ENCODE assay signal across 22 cellular contexts in the genomic region with DNA sequence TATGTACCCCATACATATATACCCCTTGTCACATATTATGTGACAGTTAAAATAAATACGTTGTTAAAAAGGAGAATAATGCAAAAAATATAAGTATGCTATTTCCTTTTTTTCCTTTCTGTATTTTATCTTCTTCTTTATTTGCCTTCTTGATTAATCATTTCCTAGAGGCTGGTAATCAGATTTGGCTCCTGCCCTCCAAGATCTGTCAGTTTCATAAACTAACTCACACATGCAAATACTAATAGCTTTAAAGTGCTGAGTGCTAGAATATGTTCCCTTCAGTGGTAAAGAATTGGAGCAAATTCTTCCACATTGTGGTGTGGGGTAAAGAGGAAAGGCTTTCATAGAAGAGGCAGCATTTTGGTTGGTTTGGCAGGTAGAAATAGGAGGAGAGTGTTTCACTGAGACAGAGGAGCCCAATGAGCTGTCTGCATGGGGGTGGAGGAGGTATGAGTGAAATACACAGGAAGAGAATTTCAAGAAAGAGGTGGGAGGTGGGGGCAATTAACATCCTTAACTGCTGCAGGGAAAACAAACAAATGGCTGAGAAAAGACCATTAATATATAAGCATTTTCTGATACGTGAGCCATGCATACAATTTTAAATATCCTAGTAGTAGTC.
A peak's percentile ranks its signal among the peaks of the same experiment; 100 is the strongest.
DNase-seq lines count a peak whose midpoint lies in the region; FAIRE-seq and TF ChIP-seq lines count a peak whose summit lies in the region.
"Had no signal": no experiment of that assay in that cellular context is flagged by ENCODE, and none has a peak within 500 bp of the region (broad histone marks: within the 10 kb centered on the region; RNA-seq: fewer than 3 reads in every experiment).

No MANE protein-coding gene starts in this region.

- no peak overlapping the region for H3K27ac Mint-ChIP-seq in endodermal cell
- H3K27ac Mint-ChIP-seq: CD4-positive, CD25-positive, alpha-beta regulatory T cell; IgD-negative memory B cell had no signal

- POLR2A ChIA-PET in HEK293T (lab: Yijun Ruan, JAX) = no interaction called here

- H3K27me3 ChIP-seq in endodermal cell (ENCODE audit: control insufficient read depth, insufficient read depth, low read length, poor library complexity, severe bottlenecking) (no peaks in the 10 kb centered on the region), small intestine (ENCODE audit: control insufficient read depth in 2 of 2, insufficient read depth in 2 of 2, low read length in 2 of 2) (no peaks in the 10 kb centered on the region)

- H3K27ac ChIP-seq in endodermal cell (ENCODE audit: low read depth, low read length) (no peak overlapping the region), small intestine (ENCODE audit: low read depth in 1 of 2, low read length in 1 of 2) (no peak overlapping the region)
- H3K27ac ChIP-seq: GM23248 had no signal

- H3K9ac ChIP-seq in endodermal cell (ENCODE audit: extremely low read depth, low read length, poor library complexity, severe bottlenecking) = no peak overlapping the region
- H3K9ac ChIP-seq: GM23248, SK-N-SH had no signal

- H3K4me1 ChIP-seq in endodermal cell (ENCODE audit: control insufficient read depth, insufficient read depth, low read length) (peaks cover 2% of the 10 kb centered on the region), small intestine (ENCODE audit: control insufficient read depth in 2 of 2, insufficient read depth in 1 of 2, low read depth in 1 of 2, low read length in 1 of 2) (no peaks in the 10 kb centered on the region)

- peak; percentile 22 for DNase-seq in NCI-H146 (lab: John Stamatoyannopoulos, UW)
- DNase-seq in NCI-H146 treated with DMSO at 0.1 percent for 48 hours (lab: John Stamatoyannopoulos, UW; ENCODE audit: unreplicated experiment) = no peak
- DNase-seq in endodermal cell = peak; percentile 53
- DNase-seq in kidney glomerular epithelial cell (lab: John Stamatoyannopoulos, UW) = peak; percentile 13
- DNase-seq in small intestine = peak; percentile 9
- no peak for DNase-seq in mucosa of gallbladder (ENCODE audit: low spot score)
- no peak for DNase-seq in AG20443 (ENCODE audit: low spot score)
- DNase-seq in HEK293T (ENCODE audit: extremely low spot score) = no peak
- DNase-seq: 8988T; ACHN; CD4-positive, CD25-positive, alpha-beta regulatory T cell; GM23248; NCI-H1048; NCI-H187; NCI-H2081 treated with DMSO at 0.1 percent for 48 hours; NCI-H2171 treated with DMSO at 0.1 percent for 48 hours; NCI-H446; NCI-H524 treated with DMSO at 0.1 percent for 48 hours; NK-92 treated with Interleukin-12 subunit alpha and Interleukin-12 subunit beta, amount 100 ng/mL, for 24 hours; PC-3; SK-N-SH had no signal

- peaks cover 12% of the 10 kb centered on the region for H3K4me1 Mint-ChIP-seq in endodermal cell
- H3K4me1 Mint-ChIP-seq: CD4-positive, CD25-positive, alpha-beta regulatory T cell; IgD-negative memory B cell had no signal

- CTCF ChIA-PET in HEK293T (lab: Yijun Ruan, JAX) = no interaction called here

- H3K4me3 Mint-ChIP-seq in endodermal cell = no peak overlapping the region
- H3K4me3 Mint-ChIP-seq: CD4-positive, CD25-positive, alpha-beta regulatory T cell; IgD-negative memory B cell had no signal

- no peaks in the 10 kb centered on the region for H3K36me3 Mint-ChIP-seq in endodermal cell (ENCODE audit: low read depth)
- H3K36me3 Mint-ChIP-seq: CD4-positive, CD25-positive, alpha-beta regulatory T cell; IgD-negative memory B cell had no signal

- H3K36me3 ChIP-seq in endodermal cell (ENCODE audit: control insufficient read depth, insufficient read depth, low read length) (no peaks in the 10 kb centered on the region), small intestine (ENCODE audit: control insufficient read depth in 2 of 2, insufficient read depth in 2 of 2, low read length in 2 of 2) (no peaks in the 10 kb centered on the region)

- TF ChIP-seq CTCF in endodermal cell (conservative IDR thresholded peaks at IDR 0.05) = no peak

- no CpG with 5 or more reads among the region's 2 CpGs for WGBS in endodermal cell (ENCODE audit: insufficient coverage in 1 of 2, insufficient read length in 1 of 2), 2 experiments
- WGBS in small intestine, 3 donors = 15 to 31% (median 17%) methylated on average over 2 of the region's 2 CpGs

- FAIRE-seq in small intestine (lab: Jason Lieb, UNC) = no peak

- H3K4me3 ChIP-seq in endodermal cell (ENCODE audit: low read length) (no peak overlapping the region), small intestine (ENCODE audit: low read depth in 1 of 2, low read length in 2 of 2) (no peak overlapping the region)
- H3K4me3 ChIP-seq: GM23248 had no signal

- H3K9me3 ChIP-seq in endodermal cell (ENCODE audit: control insufficient read depth, low read length) (no peaks in the 10 kb centered on the region), small intestine (ENCODE audit: control insufficient read depth, low read depth) (no peaks in the 10 kb centered on the region)
- H3K9me3 ChIP-seq: SK-N-SH had no signal

- no peaks in the 10 kb centered on the region for H3K27me3 Mint-ChIP-seq in endodermal cell (ENCODE audit: insufficient read depth)
- H3K27me3 Mint-ChIP-seq: CD4-positive, CD25-positive, alpha-beta regulatory T cell; IgD-negative memory B cell had no signal

- no peaks in the 10 kb centered on the region for H3K9me3 Mint-ChIP-seq in endodermal cell

TF ChIP-seq in HEK293T, 16 proteins besides CTCF, POLR2A, EP300 and RAD21:
- TF ChIP-seq BHLHE40 (IDR thresholded peaks at IDR 0.05; ENCODE audit: borderline replicate concordance) = no peak
- TF ChIP-seq TARDBP (IDR thresholded peaks at IDR 0.05) = no peak
- no peak for TF ChIP-seq HDGF (IDR thresholded peaks at IDR 0.05; ENCODE audit: borderline replicate concordance)
- TF ChIP-seq, protein P1, sequence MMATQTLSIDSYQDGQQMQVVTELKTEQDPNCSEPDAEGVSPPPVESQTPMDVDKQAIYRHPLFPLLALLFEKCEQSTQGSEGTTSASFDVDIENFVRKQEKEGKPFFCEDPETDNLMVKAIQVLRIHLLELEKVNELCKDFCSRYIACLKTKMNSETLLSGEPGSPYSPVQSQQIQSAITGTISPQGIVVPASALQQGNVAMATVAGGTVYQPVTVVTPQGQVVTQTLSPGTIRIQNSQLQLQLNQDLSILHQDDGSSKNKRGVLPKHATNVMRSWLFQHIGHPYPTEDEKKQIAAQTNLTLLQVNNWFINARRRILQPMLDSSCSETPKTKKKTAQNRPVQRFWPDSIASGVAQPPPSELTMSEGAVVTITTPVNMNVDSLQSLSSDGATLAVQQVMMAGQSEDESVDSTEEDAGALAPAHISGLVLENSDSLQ (IDR thresholded peaks at IDR 0.05) = no peak
- no peak for TF ChIP-seq FOXK2 (IDR thresholded peaks at IDR 0.05)
- TF ChIP-seq SP1 (IDR thresholded peaks at IDR 0.05) = no peak
- TF ChIP-seq NFRKB (IDR thresholded peaks at IDR 0.05) = no peak
- TF ChIP-seq FOXM1 (IDR thresholded peaks at IDR 0.05; ENCODE audit: borderline replicate concordance) = no peak

Comparison
In these comparisons a context has a peak if more than half of its experiments do, and no peak if none do; other contexts are left out.
1. DNase-seq: peak in NCI-H146 (single experiment), endodermal cell (single experiment), kidney glomerular epithelial cell (single experiment) and small intestine (single experiment); none in NCI-H146 treated with DMSO at 0.1 percent for 48 hours (single experiment), mucosa of gallbladder (single experiment), AG20443 (single experiment) and HEK293T (single experiment).